10 cellular contexts compared by ENCODE assay signal in the genomic region with DNA sequence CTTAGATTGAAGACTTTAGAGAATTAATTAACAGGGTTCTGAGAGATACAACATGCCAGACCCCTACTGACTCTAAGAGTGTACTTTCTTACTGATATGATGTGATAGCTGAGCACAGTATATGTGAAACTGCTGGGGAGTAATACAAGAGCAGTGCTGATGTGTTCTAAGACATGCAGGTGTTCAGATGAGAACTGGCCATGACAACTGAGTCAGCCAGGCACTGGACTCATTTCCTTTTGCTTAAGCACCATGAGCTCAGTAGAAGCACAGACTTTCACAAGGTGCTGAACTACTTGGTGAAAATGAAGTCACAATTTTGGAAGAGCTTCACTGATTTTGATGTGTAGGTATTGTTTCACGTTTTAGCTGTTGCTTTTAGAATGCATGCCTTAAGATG. TPM values are rescaled to one million over a fixed set of nuclear protein-coding genes. Genes with fewer than 3 reads are reported as not detected.
DNase-seq lines count a peak whose midpoint lies in the region; ATAC-seq and FAIRE-seq lines count a peak whose summit lies in the region.
"Had no signal": no experiment of that assay in that cellular context is flagged by ENCODE, and none has a peak within 500 bp of the region (broad histone marks: within the 10 kb centered on the region; RNA-seq: fewer than 3 reads in every experiment).

No MANE protein-coding gene starts in this region.

- H3K4me3 ChIP-seq in small intestine (ENCODE audit: low read depth in 1 of 2, low read length in 2 of 2) = no peak overlapping the region
- H3K4me3 ChIP-seq: psoas muscle had no signal

- no peaks in the 10 kb centered on the region for H3K36me3 ChIP-seq in small intestine (ENCODE audit: control insufficient read depth in 2 of 2, insufficient read depth in 2 of 2, low read length in 2 of 2)

- peak; percentile 14 for DNase-seq in ecto neural progenitor cell (ENCODE audit: low spot score)
- no peak for DNase-seq in SW480 (ENCODE audit: low spot score)
- DNase-seq in cortex of kidney (lab: John Stamatoyannopoulos, UW) = no peak
- DNase-seq in small intestine = no peak
- no peak for DNase-seq in retina
- DNase-seq: NCI-H1048, psoas muscle had no signal

- H3K9me3 ChIP-seq in small intestine (ENCODE audit: control insufficient read depth, low read depth) = no peaks in the 10 kb centered on the region
- H3K9me3 ChIP-seq: psoas muscle had no signal

- no peaks in the 10 kb centered on the region for H3K4me1 ChIP-seq in small intestine (ENCODE audit: control insufficient read depth in 2 of 2, insufficient read depth in 1 of 2, low read depth in 1 of 2, low read length in 1 of 2)
- H3K4me1 ChIP-seq: psoas muscle had no signal

- no peaks in the 10 kb centered on the region for H3K27me3 ChIP-seq in small intestine (ENCODE audit: control insufficient read depth in 2 of 2, insufficient read depth in 2 of 2, low read length in 2 of 2)

- H3K27ac ChIP-seq in small intestine (ENCODE audit: low read depth in 1 of 2, low read length in 1 of 2) = no peak overlapping the region
- H3K27ac ChIP-seq: psoas muscle had no signal

- FAIRE-seq in small intestine (lab: Jason Lieb, UNC) = no peak

- ATAC-seq in GM18508 (IDR thresholded peaks at IDR 0.05; ENCODE audit: insufficient read depth, unreplicated experiment) = peak; percentile 55
- peak; percentile 86 for ATAC-seq in GM21360 (IDR thresholded peaks at IDR 0.05; ENCODE audit: unreplicated experiment)
- peak; percentile 55 for ATAC-seq in HG03135 (IDR thresholded peaks at IDR 0.05; ENCODE audit: unreplicated experiment)
- ATAC-seq: psoas muscle had no signal

- 79 to 88% (median 88%) methylated on average over 1 of the region's 1 CpG for WGBS in small intestine, 3 donors

RNA-seq across cellular contexts. Expression of a gene that starts 15.9 kb away (rescaled TPM):
- polyA plus RNA-seq in small intestine = 10 to 100 TPM; 11.1 to 16.3 (median 15.6) TPM

RNA-seq across cellular contexts. Expression of a gene that starts 36.0 kb away (rescaled TPM):
- 100 to 1,000 TPM in 2 of 3 donors, 10 to 100 TPM in 1; 33.5 to 286 (median 221) TPM for polyA plus RNA-seq in small intestine
